In genomic region chr3:196385446-196385845, GRCh38 we compare ENCODE assay signal across 11 cellular contexts. TPM values are rescaled to one million over a fixed set of nuclear protein-coding genes. Genes with fewer than 3 reads are reported as not detected.
"Had no signal": no experiment of that assay in that cellular context is flagged by ENCODE, and none has a peak within 500 bp of the region (broad histone marks: within the 10 kb centered on the region; RNA-seq: fewer than 3 reads in every experiment).

No MANE protein-coding gene starts in this region.

RNA-seq across cellular contexts. Expression of gene TM4SF19, which starts 47.3 kb away (rescaled TPM):
- total RNA-seq: hepatocyte, left cardiac atrium, left colon, left lobe of liver, left ventricle myocardium superior, liver, lung microvascular endothelial cell, mammary epithelial cell, mesothelial cell of epicardium, mucosa of descending colon, mucosa of gallbladder had no signal
- polyA plus RNA-seq: hepatocyte, liver had no signal
